Comparison of ENCODE assay signal across 8 cellular contexts in genomic region chr1:176206006-176206960, GRCh38. TPM values are rescaled to one million over a fixed set of nuclear protein-coding genes. Genes with fewer than 3 reads are reported as not detected.
A peak's percentile ranks its signal among the peaks of the same experiment; 100 is the strongest.
DNase-seq lines count a peak whose midpoint lies in the region; ATAC-seq and TF ChIP-seq lines count a peak whose summit lies in the region.

No MANE protein-coding gene starts in this region.

- intact Hi-C loops in body of pancreas (cut with DNase I) (no loop called here), posterior vena cava (cut with DNase I) (no loop called here)

- no peaks in the 10 kb centered on the region for H3K9me3 ChIP-seq in body of pancreas
- no peaks in the 10 kb centered on the region for H3K9me3 ChIP-seq in iPS-15b (ENCODE audit: control insufficient read depth, insufficient read depth, low read length)

- H3K27ac ChIP-seq in body of pancreas: peak overlapping the region; percentile 90 to 99 (median 94)

- TF ChIP-seq POLR2A in body of pancreas (IDR thresholded peaks at IDR 0.05): peak in 2 of 3 donors; percentile 52 to 54

- H3K4me1 ChIP-seq in body of pancreas: peaks cover 26% of the 10 kb centered on the region
- H3K4me1 ChIP-seq in iPS-15b (ENCODE audit: control insufficient read depth, insufficient read depth, low read length): peaks cover 9% of the 10 kb centered on the region

- H3K27me3 ChIP-seq in body of pancreas (no peaks in the 10 kb centered on the region), iPS-15b (ENCODE audit: control insufficient read depth, insufficient read depth, low read length) (no peaks in the 10 kb centered on the region)

- H3K4me3 ChIP-seq in body of pancreas: peak overlapping the region; percentile 76 to 94
- H3K4me3 ChIP-seq in iPS-15b (ENCODE audit: low read depth, low read length): peak overlapping the region; percentile 84
- peak overlapping the region; percentile 84 for H3K4me3 ChIP-seq in skeletal muscle cell (ENCODE audit: low read depth, low read length)

- H3K36me3 ChIP-seq in body of pancreas (replicated peaks in 1 of 2; ENCODE audit: insufficient read depth in 1 of 2, low read depth in 2 of 2) (no peaks in the 10 kb centered on the region), iPS-15b (ENCODE audit: control insufficient read depth, insufficient read depth, low read length) (peaks cover 2% of the 10 kb centered on the region)

- peak; percentile 56 for DNase-seq in Caki2 (ENCODE audit: low read depth)
- peak; percentile 56 for DNase-seq in RKO (ENCODE audit: low spot score)
- peak; percentile 36 to 59 (median 38) for DNase-seq in body of pancreas
- DNase-seq in skeletal muscle cell (ENCODE audit: low read depth): no peak
- DNase-seq in posterior vena cava (ENCODE audit: low spot score): no peak

- peak; percentile 25 for ATAC-seq in GM19328 (IDR thresholded peaks at IDR 0.05; ENCODE audit: unreplicated experiment)
- peak; percentile 6 for ATAC-seq in HG03378 (IDR thresholded peaks at IDR 0.05; ENCODE audit: unreplicated experiment)
- peak; percentile 49 for ATAC-seq in body of pancreas

- no peak for TF ChIP-seq CTCF in body of pancreas (IDR thresholded peaks at IDR 0.05)

- H3K9ac ChIP-seq in iPS-15b (ENCODE audit: low read depth, low read length): peak overlapping the region; percentile 87

- in situ Hi-C loops in Caki2 (cut with HindIII; ENCODE audit: low pct_unique_long_range_greater_than_20kb, low sequenced_read_pairs): no loop called here

- 0% methylated on average over 30 to 54 of the region's 58 CpGs for WGBS in body of pancreas, 2 donors

RNA-seq across cellular contexts. Expression of gene COP1, which starts 0.8 kb away (rescaled TPM):
- total RNA-seq in Caki2 (2014; rRNA removed; shearing (Covaris generic); ENCODE audit: low replicate concordance): 66.5 and 71.6 TPM in 2 replicates
- total RNA-seq in body of pancreas (10 to 100 TPM; 36.6 to 45.8 TPM), posterior vena cava (10 to 100 TPM; 36.7 to 41.5 TPM)

Comparison
In these comparisons a context has a peak if more than half of its experiments do, and no peak if none do; other contexts are left out.
1. DNase-seq: peak in Caki2 (single experiment), RKO (single experiment) and body of pancreas (4 of 4); none in skeletal muscle cell (single experiment) and posterior vena cava (single experiment).
2. Peak in every context shown above with its lines, with median percentiles within 50 percentile points of each other: ATAC-seq and H3K4me3 ChIP-seq.